21 cellular contexts compared by ENCODE assay signal in the genomic region with DNA sequence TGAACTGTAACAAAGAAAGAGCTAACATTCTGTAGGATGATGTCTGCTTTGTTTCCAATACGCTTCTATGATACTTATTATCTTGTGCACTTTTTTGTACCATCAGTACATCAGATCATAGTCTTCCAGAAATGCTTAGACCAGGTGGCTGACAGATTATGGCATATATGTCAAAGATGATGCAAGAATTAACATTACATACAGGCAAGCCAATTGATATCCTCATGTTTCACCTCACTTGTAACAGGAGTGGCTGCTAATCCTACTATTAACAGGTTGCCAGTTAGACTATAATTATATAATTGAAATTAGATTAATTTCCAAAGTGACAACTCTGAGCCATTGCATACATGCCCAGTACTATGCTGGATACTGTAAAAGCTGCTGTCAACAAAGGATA.
DNase-seq lines count a peak whose midpoint lies in the region; ATAC-seq, FAIRE-seq and TF ChIP-seq lines count a peak whose summit lies in the region.
"Had no signal": no experiment of that assay in that cellular context is flagged by ENCODE, and none has a peak within 500 bp of the region (broad histone marks: within the 10 kb centered on the region; RNA-seq: fewer than 3 reads in every experiment).

No MANE protein-coding gene starts in this region.

- H3K9me2 ChIP-seq in GM23338 (ENCODE audit: insufficient read depth): no peaks in the 10 kb centered on the region

- FAIRE-seq in astrocyte (lab: Jason Lieb, UNC): no peak

- no peaks in the 10 kb centered on the region for H3K27me3 Mint-ChIP-seq in activated CD4-positive, alpha-beta memory T cell treated with anti-CD3 and anti-CD28 coated beads for 36 hours
- no peaks in the 10 kb centered on the region for H3K27me3 Mint-ChIP-seq in activated CD4-positive, alpha-beta memory T cell treated with anti-CD3 and anti-CD28 coated beads, Interleukin-2, amount 10 ng/mL, durations not matched to agents 7 days and 5 days
- H3K27me3 Mint-ChIP-seq in GM23338 (ENCODE audit: insufficient read depth, low read depth, poor library complexity) (peaks cover 2% of the 10 kb centered on the region), astrocyte (ENCODE audit: low read depth, unreplicated experiment) (no peaks in the 10 kb centered on the region), immature natural killer cell (ENCODE audit: low read depth in 3 of 3) (peaks cover 0 to 2% (median 0%) of the 10 kb centered on the region in 3 donors)

- H3K4me1 ChIP-seq in GM23338 (ENCODE audit: insufficient read depth): peaks cover 21% of the 10 kb centered on the region
- peaks cover 3% of the 10 kb centered on the region for H3K4me1 ChIP-seq in astrocyte (ENCODE audit: insufficient read depth, low read length)

- peaks cover 85% of the 10 kb centered on the region for H3K79me2 ChIP-seq in GM23338 (replicated peaks; ENCODE audit: insufficient read depth)
- H3K79me2 ChIP-seq in astrocyte (ENCODE audit: insufficient read depth, low read length): peaks cover 59% of the 10 kb centered on the region

- H3K27ac ChIP-seq in GM23338 (ENCODE audit: low read depth) (0 out of 2 replicates have a peak overlapping the region, but pooled peaks have one; percentile 8), astrocyte (ENCODE audit: low read depth, low read length) (no peak overlapping the region)
- H3K27ac ChIP-seq: brain microvascular endothelial cell, colonic mucosa, uterus had no signal

- CTCF ChIA-PET in activated CD4-positive, alpha-beta memory T cell treated with anti-CD3 and anti-CD28 coated beads for 36 hours (lab: Charles Lee): no interaction called here
- CTCF ChIA-PET in activated CD4-positive, alpha-beta memory T cell treated with anti-CD3 and anti-CD28 coated beads, Interleukin-2, amount 10 ng/mL, durations not matched to agents 7 days and 5 days (lab: Charles Lee): interaction anchor here (0.5 kb wide), 1 partner anchor 17 kb away, joined by 3 read pairs; no protein-coding TSS in a partner anchor

- intact Hi-C loops in activated CD4-positive, alpha-beta memory T cell treated with anti-CD3 and anti-CD28 coated beads for 36 hours (cut with micrococcal nuclease): no loop called here

- H3K36me3 ChIP-seq in GM23338 (ENCODE audit: insufficient read depth) (no peaks in the 10 kb centered on the region), astrocyte (ENCODE audit: insufficient read depth, low read length) (peaks cover 6% of the 10 kb centered on the region)
- H3K36me3 ChIP-seq: brain microvascular endothelial cell, colonic mucosa, uterus had no signal

- TF ChIP-seq CTCF in GM23338 (conservative IDR thresholded peaks at IDR 0.05; ENCODE audit: low read depth in 2 of 2): no peak
- TF ChIP-seq CTCF in astrocyte (IDR thresholded peaks at IDR 0.05; ENCODE audit: insufficient read depth, low read depth, low read length): no peak

- no peak overlapping the region for H3K9ac ChIP-seq in astrocyte (ENCODE audit: low read length)

- no peaks in the 10 kb centered on the region for H3K9me3 ChIP-seq in astrocyte (ENCODE audit: insufficient read depth, low read depth, low read length)
- H3K9me3 ChIP-seq: colonic mucosa, uterus had no signal

- peak overlapping the region; percentile 2 for H3K27ac Mint-ChIP-seq in activated CD4-positive, alpha-beta memory T cell treated with anti-CD3 and anti-CD28 coated beads for 36 hours
- H3K27ac Mint-ChIP-seq in activated CD4-positive, alpha-beta memory T cell treated with anti-CD3 and anti-CD28 coated beads, Interleukin-2, amount 10 ng/mL, durations not matched to agents 7 days and 5 days: no peak overlapping the region
- H3K27ac Mint-ChIP-seq in GM23338 (no peak overlapping the region), astrocyte (ENCODE audit: unreplicated experiment) (peak overlapping the region; percentile 3), immature natural killer cell (peak overlapping the region in 2 of 6 donors; percentile 13 to 34)

- H3K4me1 Mint-ChIP-seq in activated CD4-positive, alpha-beta memory T cell treated with anti-CD3 and anti-CD28 coated beads for 36 hours (ENCODE audit: low read depth): peaks cover 61% of the 10 kb centered on the region
- peaks cover 32% of the 10 kb centered on the region for H3K4me1 Mint-ChIP-seq in activated CD4-positive, alpha-beta memory T cell treated with anti-CD3 and anti-CD28 coated beads, Interleukin-2, amount 10 ng/mL, durations not matched to agents 7 days and 5 days
- H3K4me1 Mint-ChIP-seq in GM23338 (peaks cover 38% of the 10 kb centered on the region), astrocyte (ENCODE audit: low read depth, unreplicated experiment) (peaks cover 10% of the 10 kb centered on the region), immature natural killer cell (peaks cover 28 to 44% of the 10 kb centered on the region in 2 donors)

- peaks cover 21% of the 10 kb centered on the region for H3K36me3 Mint-ChIP-seq in activated CD4-positive, alpha-beta memory T cell treated with anti-CD3 and anti-CD28 coated beads for 36 hours
- H3K36me3 Mint-ChIP-seq in activated CD4-positive, alpha-beta memory T cell treated with anti-CD3 and anti-CD28 coated beads, Interleukin-2, amount 10 ng/mL, durations not matched to agents 7 days and 5 days (ENCODE audit: low read depth): peaks cover 23% of the 10 kb centered on the region
- H3K36me3 Mint-ChIP-seq in GM23338 (ENCODE audit: low read depth) (peaks cover 25% of the 10 kb centered on the region), astrocyte (ENCODE audit: low read depth, unreplicated experiment) (peaks cover 7% of the 10 kb centered on the region), immature natural killer cell (peaks cover 6 to 9% (median 7%) of the 10 kb centered on the region in 3 donors)
- H3K36me3 Mint-ChIP-seq: natural killer cell had no signal

- no peak overlapping the region for H3K4me2 ChIP-seq in GM23338
- H3K4me2 ChIP-seq in astrocyte (ENCODE audit: low read length): no peak overlapping the region

- no peaks in the 10 kb centered on the region for H3K9me3 Mint-ChIP-seq in activated CD4-positive, alpha-beta memory T cell treated with anti-CD3 and anti-CD28 coated beads for 36 hours
- no peaks in the 10 kb centered on the region for H3K9me3 Mint-ChIP-seq in activated CD4-positive, alpha-beta memory T cell treated with anti-CD3 and anti-CD28 coated beads, Interleukin-2, amount 10 ng/mL, durations not matched to agents 7 days and 5 days
- H3K9me3 Mint-ChIP-seq in GM23338 (no peaks in the 10 kb centered on the region; the same call in 2 of the 3 replicates), astrocyte (ENCODE audit: unreplicated experiment) (no peaks in the 10 kb centered on the region), immature natural killer cell (no peaks in the 10 kb centered on the region)
- H3K9me3 Mint-ChIP-seq: activated naive CD4-positive, alpha-beta T cell treated with anti-CD3 and anti-CD28 coated beads, Interleukin-2, amount 50 U/mL, for 72 hours; natural killer cell had no signal

- H3K4me3 Mint-ChIP-seq in activated CD4-positive, alpha-beta memory T cell treated with anti-CD3 and anti-CD28 coated beads for 36 hours: no peak overlapping the region
- no peak overlapping the region for H3K4me3 Mint-ChIP-seq in activated CD4-positive, alpha-beta memory T cell treated with anti-CD3 and anti-CD28 coated beads, Interleukin-2, amount 10 ng/mL, durations not matched to agents 7 days and 5 days
- no peak overlapping the region for H3K4me3 Mint-ChIP-seq in GM23338
- no peak overlapping the region for H3K4me3 Mint-ChIP-seq in astrocyte (ENCODE audit: unreplicated experiment)
- H3K4me3 Mint-ChIP-seq in immature natural killer cell: no peak overlapping the region
- H3K4me3 Mint-ChIP-seq: natural killer cell had no signal

- no peak for DNase-seq in activated CD4-positive, alpha-beta memory T cell treated with anti-CD3 and anti-CD28 coated beads for 36 hours
- no peak for DNase-seq in activated CD4-positive, alpha-beta memory T cell treated with anti-CD3 and anti-CD28 coated beads, Interleukin-2, amount 10 ng/mL, durations not matched to agents 7 days and 5 days
- DNase-seq in GM23338 (ENCODE audit: low spot score) (no peak), NCI-H748 treated with DMSO at 0.1 percent for 48 hours (lab: John Stamatoyannopoulos, UW) (peak; percentile 37), astrocyte (ENCODE audit: low read depth) (no peak), immature natural killer cell (no peak), COLO829 (ENCODE audit: low spot score) (no peak), HK-2 (ENCODE audit: unreplicated experiment) (no peak)
- DNase-seq: activated CD4-positive, CD25-positive, alpha-beta regulatory T cell treated with anti-CD3 and anti-CD28 coated beads, Interleukin-2, amount 50 U/mL, for 72 hours; brain microvascular endothelial cell; colonic mucosa; EL; H7; hypothalamus; kidney; mammary epithelial cell; natural killer cell; PC-3; stimulated activated CD4-positive, alpha-beta T cell treated with anti-CD3 and anti-CD28 coated beads, Interleukin-4, amount 100 ng/mL, for 24 hours; uterus had no signal

- H3F3A ChIP-seq in GM23338 (replicated peaks; ENCODE audit: low read depth): no peaks in the 10 kb centered on the region

- H3K27me3 ChIP-seq in GM23338 (ENCODE audit: insufficient read depth) (no peaks in the 10 kb centered on the region), astrocyte (ENCODE audit: insufficient read depth, low read length) (no peaks in the 10 kb centered on the region)
- H3K27me3 ChIP-seq: brain microvascular endothelial cell, colonic mucosa, uterus had no signal

- H2AFZ ChIP-seq in GM23338: no peak overlapping the region
- no peak overlapping the region for H2AFZ ChIP-seq in astrocyte (ENCODE audit: low read depth, low read length)

- POLR2A ChIA-PET in activated CD4-positive, alpha-beta memory T cell treated with anti-CD3 and anti-CD28 coated beads for 36 hours (lab: Charles Lee): no interaction called here
- POLR2A ChIA-PET in activated CD4-positive, alpha-beta memory T cell treated with anti-CD3 and anti-CD28 coated beads, Interleukin-2, amount 10 ng/mL, durations not matched to agents 7 days and 5 days (lab: Charles Lee): no interaction called here

- ATAC-seq in GM23338: no peak
- ATAC-seq: natural killer cell, PC-3 had no signal

- H4K20me1 ChIP-seq in GM23338 (replicated peaks; ENCODE audit: insufficient read depth): peaks cover 6% of the 10 kb centered on the region
- H4K20me1 ChIP-seq in astrocyte (ENCODE audit: insufficient read depth, low read length): peaks cover 44% of the 10 kb centered on the region

- H3K4me3 ChIP-seq in GM23338 (no peak overlapping the region), astrocyte (ENCODE audit: insufficient read depth, low read depth, low read length) (no peak overlapping the region)
- H3K4me3 ChIP-seq: colonic mucosa, uterus had no signal

TF ChIP-seq in GM23338, 12 proteins besides CTCF, POLR2A, EP300 and RAD21 (continues in another document):
- TF ChIP-seq, protein P1, sequence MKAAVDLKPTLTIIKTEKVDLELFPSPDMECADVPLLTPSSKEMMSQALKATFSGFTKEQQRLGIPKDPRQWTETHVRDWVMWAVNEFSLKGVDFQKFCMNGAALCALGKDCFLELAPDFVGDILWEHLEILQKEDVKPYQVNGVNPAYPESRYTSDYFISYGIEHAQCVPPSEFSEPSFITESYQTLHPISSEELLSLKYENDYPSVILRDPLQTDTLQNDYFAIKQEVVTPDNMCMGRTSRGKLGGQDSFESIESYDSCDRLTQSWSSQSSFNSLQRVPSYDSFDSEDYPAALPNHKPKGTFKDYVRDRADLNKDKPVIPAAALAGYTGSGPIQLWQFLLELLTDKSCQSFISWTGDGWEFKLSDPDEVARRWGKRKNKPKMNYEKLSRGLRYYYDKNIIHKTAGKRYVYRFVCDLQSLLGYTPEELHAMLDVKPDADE (IDR thresholded peaks at IDR 0.05): no peak
- no peak for TF ChIP-seq ZNF114 (CRISPR knock-in tag; IDR thresholded peaks at IDR 0.05)

Comparison
In these comparisons a context has a peak if more than half of its experiments do, and no peak if none do; other contexts are left out.
1. H3K27ac Mint-ChIP-seq: peak in activated CD4-positive, alpha-beta memory T cell treated with anti-CD3 and anti-CD28 coated beads for 36 hours (single experiment) and astrocyte (single experiment); none in activated CD4-positive, alpha-beta memory T cell treated with anti-CD3 and anti-CD28 coated beads, Interleukin-2, amount 10 ng/mL, durations not matched to agents 7 days and 5 days (single experiment) and GM23338 (single experiment).